In genomic region chr9:126663661-126664072, GRCh38 we compare ENCODE assay signal across 26 cellular contexts. TPM values are rescaled to one million over a fixed set of nuclear protein-coding genes. Genes with fewer than 3 reads are reported as not detected.
DNase-seq lines count a peak whose midpoint lies in the region; ATAC-seq and TF ChIP-seq lines count a peak whose summit lies in the region.
"Had no signal": no experiment of that assay in that cellular context is flagged by ENCODE, and none has a peak within 500 bp of the region (broad histone marks: within the 10 kb centered on the region; RNA-seq: fewer than 3 reads in every experiment).

No MANE protein-coding gene starts in this region.

- no peaks in the 10 kb centered on the region for H3K27me3 Mint-ChIP-seq in MCF 10A (ENCODE audit: insufficient read depth, unreplicated experiment)
- H3K27me3 Mint-ChIP-seq in activated CD4-positive, alpha-beta T cell treated with anti-CD3 and anti-CD28 coated beads, Interleukin-2, amount 10 ng/mL, durations not matched to agents 24 days and 14 days = peaks cover 25% of the 10 kb centered on the region

- peaks cover 63% of the 10 kb centered on the region for H3K79me2 ChIP-seq in mammary epithelial cell (ENCODE audit: insufficient read depth, low read length)

- in situ Hi-C loops in mammary epithelial cell (cut with MboI; ENCODE audit: low sequenced_read_pairs in 2 of 2) = no loop called here

- H4K20me1 ChIP-seq in mammary epithelial cell (ENCODE audit: insufficient read depth, low read length) = peaks cover 2% of the 10 kb centered on the region

- DNase-seq in MCF 10A (ENCODE audit: unreplicated experiment) = peak; percentile 5
- no peak for DNase-seq in mammary epithelial cell
- DNase-seq in NCI-H69 (lab: John Stamatoyannopoulos, UW) = peak; percentile 16
- peak; percentile 60 to 63 for DNase-seq in heart right ventricle
- no peak for DNase-seq in activated CD4-positive, alpha-beta T cell treated with anti-CD3 and anti-CD28 coated beads, Interleukin-2, amount 10 ng/mL, durations not matched to agents 24 days and 14 days
- no peak for DNase-seq in D341Med (ENCODE audit: low spot score)
- DNase-seq in NCI-H526 (lab: John Stamatoyannopoulos, UW) = no peak
- DNase-seq: activated CD8-positive, alpha-beta T cell treated with anti-CD3 and anti-CD28 coated beads for 36 hours; activated naive CD4-positive, alpha-beta T cell treated with anti-CD3 and anti-CD28 coated beads, Interleukin-2, amount 50 U/mL, for 16 hours; activated T-cell treated with anti-CD3 and anti-CD28 coated beads, Interleukin-2, amount 50 U/mL, for 4 hours; C1 segment of cervical spinal cord; DMS153; GOT3; mesenchymal stem cell; MV-4-11; natural killer cell; NCI-H2081; stimulated activated CD4-positive, alpha-beta T cell treated with anti-CD3 and anti-CD28 coated beads, Interleukin-2, amount 100 ng/mL, for 24 hours; stimulated activated naive CD4-positive, alpha-beta T cell treated with Interleukin-2 at 50 U/mL for 16 hours; upper lobe of left lung had no signal

- no peaks in the 10 kb centered on the region for H3K36me3 ChIP-seq in mammary epithelial cell (ENCODE audit: insufficient read depth, low read length)
- H3K36me3 ChIP-seq in heart right ventricle = no peaks in the 10 kb centered on the region
- H3K36me3 ChIP-seq: pancreas, upper lobe of left lung had no signal

- WGBS in mammary epithelial cell (ENCODE audit: low coverage, missing lambda C conversion rate) = 38% methylated on average over 5 of the region's 7 CpGs
- WGBS in heart right ventricle, 2 donors = 22 to 33% methylated on average over 7 of the region's 7 CpGs

- H3K9me3 ChIP-seq in mammary epithelial cell (replicated peaks; ENCODE audit: insufficient read depth, low read length) = no peaks in the 10 kb centered on the region
- H3K9me3 ChIP-seq in heart right ventricle = no peaks in the 10 kb centered on the region
- H3K9me3 ChIP-seq: A549, pancreas, upper lobe of left lung had no signal

- H3K27ac Mint-ChIP-seq in MCF 10A (ENCODE audit: low read depth, unreplicated experiment) = no peak overlapping the region
- H3K27ac Mint-ChIP-seq in activated CD4-positive, alpha-beta T cell treated with anti-CD3 and anti-CD28 coated beads, Interleukin-2, amount 10 ng/mL, durations not matched to agents 24 days and 14 days = no peak overlapping the region
- H3K27ac Mint-ChIP-seq: activated CD8-positive, alpha-beta T cell treated with anti-CD3 and anti-CD28 coated beads for 36 hours; natural killer cell; T-helper 2 cell treated with Interferon-gamma antibody and Interleukin-4, amounts not matched to agents 5 μg/mL and 100 μg/mL, for 36 hours; WTC11 had no signal

- no peaks in the 10 kb centered on the region for H3K9me3 Mint-ChIP-seq in MCF 10A (ENCODE audit: unreplicated experiment)
- H3K9me3 Mint-ChIP-seq in activated CD4-positive, alpha-beta T cell treated with anti-CD3 and anti-CD28 coated beads, Interleukin-2, amount 10 ng/mL, durations not matched to agents 24 days and 14 days = no peaks in the 10 kb centered on the region
- H3K9me3 Mint-ChIP-seq: activated CD8-positive, alpha-beta T cell treated with anti-CD3 and anti-CD28 coated beads for 36 hours; activated T-cell treated with anti-CD3 and anti-CD28 coated beads, Interleukin-2, amount 50 U/mL, for 4 hours; natural killer cell; T-helper 2 cell treated with Interferon-gamma antibody and Interleukin-4, amounts not matched to agents 5 μg/mL and 100 μg/mL, for 36 hours; WTC11 had no signal

- H3K4me3 ChIP-seq in mammary epithelial cell (replicated peaks in 1 of 3; ENCODE audit: insufficient read depth in 1 of 3, low read depth in 2 of 3, low read length in 3 of 3) (no peak overlapping the region), heart right ventricle (no peak overlapping the region)
- H3K4me3 ChIP-seq: A549, pancreas, SK-N-MC, upper lobe of left lung had no signal

- H3K9ac ChIP-seq in mammary epithelial cell (ENCODE audit: insufficient read depth, low read length) = no peak overlapping the region

- H3K36me3 Mint-ChIP-seq in MCF 10A (ENCODE audit: insufficient read depth, unreplicated experiment) = no peaks in the 10 kb centered on the region
- H3K36me3 Mint-ChIP-seq in activated CD4-positive, alpha-beta T cell treated with anti-CD3 and anti-CD28 coated beads, Interleukin-2, amount 10 ng/mL, durations not matched to agents 24 days and 14 days (ENCODE audit: low read depth) = no peaks in the 10 kb centered on the region
- H3K36me3 Mint-ChIP-seq: natural killer cell, WTC11 had no signal

- no peaks in the 10 kb centered on the region for H3K4me1 Mint-ChIP-seq in MCF 10A (ENCODE audit: insufficient read depth, unreplicated experiment)
- no peaks in the 10 kb centered on the region for H3K4me1 Mint-ChIP-seq in activated CD4-positive, alpha-beta T cell treated with anti-CD3 and anti-CD28 coated beads, Interleukin-2, amount 10 ng/mL, durations not matched to agents 24 days and 14 days

- H3K27me3 ChIP-seq in mammary epithelial cell (ENCODE audit: insufficient read depth, low read length) (no peaks in the 10 kb centered on the region), heart right ventricle (peaks cover 0 to 48% (median 21%) of the 10 kb centered on the region in 7 donors)
- H3K27me3 ChIP-seq: pancreas had no signal

- ATAC-seq in heart right ventricle = peak; percentile 51 to 93 (median 82)
- no peak for ATAC-seq in activated CD4-positive, CD25-positive, alpha-beta regulatory T cell treated with anti-CD3 and anti-CD28 coated beads, Interleukin-2, amount 50 U/mL, for 24 hours
- ATAC-seq: A549; activated CD8-positive, alpha-beta T cell treated with anti-CD3 and anti-CD28 coated beads for 36 hours; activated T-cell treated with anti-CD3 and anti-CD28 coated beads, Interleukin-2, amount 50 U/mL, for 4 hours; natural killer cell; WTC11 had no signal

- H3K4me2 ChIP-seq in mammary epithelial cell (ENCODE audit: insufficient read depth, low read depth, low read length) = no peak overlapping the region
- H3K4me2 ChIP-seq: A549 had no signal

- POLR2A ChIA-PET in MCF 10A (lab: Yijun Ruan, JAX) = no interaction called here

- BruUV-seq in MCF 10A (replicated peaks; lab: Mats Ljungman, UMichigan) = no TSS peak
- no TSS peak for BruUV-seq in mammary epithelial cell (replicated peaks; lab: Mats Ljungman, UMichigan)

- dilution Hi-C loops in mammary epithelial cell (cut with HindIII; ENCODE audit: low sequenced_read_pairs) = loop anchor here (5.0 kb wide), 3 partner anchors 34 to 124 kb away; no protein-coding TSS in a partner anchor

- no peak overlapping the region for H2AFZ ChIP-seq in mammary epithelial cell (ENCODE audit: low read depth, low read length)

- H3K4me1 ChIP-seq in mammary epithelial cell (ENCODE audit: insufficient read depth, low read length) (peaks cover 54% of the 10 kb centered on the region), heart right ventricle (peaks cover 0 to 46% (median 34%) of the 10 kb centered on the region in 9 donors)
- H3K4me1 ChIP-seq: A549 had no signal

- CTCF ChIA-PET in MCF 10A (lab: Yijun Ruan, JAX) = interaction anchor here (0.9 kb wide), 1 partner anchor 41 kb away, joined by 3 read pairs; no protein-coding TSS in a partner anchor
- CTCF ChIA-PET in mammary epithelial cell (lab: Charles Lee; ENCODE audit: low non-redundant PET) = no interaction called here

- no peak overlapping the region for H3K4me3 Mint-ChIP-seq in MCF 10A (ENCODE audit: unreplicated experiment)
- H3K4me3 Mint-ChIP-seq in activated CD4-positive, alpha-beta T cell treated with anti-CD3 and anti-CD28 coated beads, Interleukin-2, amount 10 ng/mL, durations not matched to agents 24 days and 14 days = no peak overlapping the region
- H3K4me3 Mint-ChIP-seq: activated CD8-positive, alpha-beta T cell treated with anti-CD3 and anti-CD28 coated beads for 36 hours; activated T-cell treated with anti-CD3 and anti-CD28 coated beads, Interleukin-2, amount 50 U/mL, for 4 hours; natural killer cell; T-helper 2 cell treated with Interferon-gamma antibody and Interleukin-4, amounts not matched to agents 5 μg/mL and 100 μg/mL, for 36 hours; WTC11 had no signal

- intact Hi-C loops in MCF 10A (cut with micrococcal nuclease) = no loop called here
- intact Hi-C loops in mammary epithelial cell (cut with micrococcal nuclease) = no loop called here
- intact Hi-C loops in heart right ventricle (cut with DNase I) = no loop called here
- intact Hi-C loops in activated CD4-positive, alpha-beta T cell treated with anti-CD3 and anti-CD28 coated beads, Interleukin-2, amount 10 ng/mL, durations not matched to agents 24 days and 14 days (cut with micrococcal nuclease) = no loop called here

- H3K27ac ChIP-seq in mammary epithelial cell (ENCODE audit: insufficient read depth, low read depth, low read length) (no peak overlapping the region), heart right ventricle (no peak overlapping the region)
- H3K27ac ChIP-seq: A549, SK-N-MC, upper lobe of left lung had no signal

- no peak for TF ChIP-seq CTCF in MCF 10A (IDR thresholded peaks at IDR 0.05; ENCODE audit: unreplicated experiment)
- TF ChIP-seq CTCF in mammary epithelial cell (conservative IDR thresholded peaks at IDR 0.05 in 1 of 2, IDR thresholded peaks at IDR 0.05 in 1 of 2; ENCODE audit: extremely low read depth in 1 of 2, insufficient read depth in 1 of 2, low read depth in 1 of 2, low read length in 2 of 2) = no peak
- no peak for TF ChIP-seq CTCF in heart right ventricle (IDR thresholded peaks at IDR 0.05)

RNA-seq across cellular contexts. Expression of gene LMX1B, which starts 49.9 kb away (rescaled TPM):
- total RNA-seq in MCF 10A (2022) (3.4 and 3.9 TPM in 2 replicates), mammary epithelial cell (10 to 100 TPM; 11.2 to 19.2 TPM), heart right ventricle (under 1 TPM; 0.26 to 0.97 (median 0.47) TPM)
- polyA plus RNA-seq in mammary epithelial cell (5.3 TPM), heart right ventricle (under 1 TPM; 0.25 to 0.29 TPM)
- polyA minus RNA-seq in mammary epithelial cell = 9.3 TPM
- total RNA-seq in activated CD4-positive, alpha-beta T cell treated with anti-CD3 and anti-CD28 coated beads, Interleukin-2, amount 10 ng/mL, durations not matched to agents 24 days and 14 days = not detected in 2 replicates
- total RNA-seq: activated CD8-positive, alpha-beta T cell treated with anti-CD3 and anti-CD28 coated beads for 36 hours; activated T-cell treated with anti-CD3 and anti-CD28 coated beads, Interleukin-2, amount 50 U/mL, for 4 hours; natural killer cell had no signal

Comparison
In these comparisons a context has a peak if more than half of its experiments do, and no peak if none do; other contexts are left out.
1. DNase-seq: peak in MCF 10A (single experiment), NCI-H69 (single experiment) and heart right ventricle (2 of 2); none in mammary epithelial cell (single experiment), activated CD4-positive, alpha-beta T cell treated with anti-CD3 and anti-CD28 coated beads, Interleukin-2, amount 10 ng/mL, durations not matched to agents 24 days and 14 days (single experiment), D341Med (single experiment) and NCI-H526 (0 of 2).
2. ATAC-seq: peak in heart right ventricle (8 of 8); none in activated CD4-positive, CD25-positive, alpha-beta regulatory T cell treated with anti-CD3 and anti-CD28 coated beads, Interleukin-2, amount 50 U/mL, for 24 hours (0 of 2).